1 cellular context compared by ENCODE assay signal in genomic region chr3:150605998-150606641, GRCh38.
TF ChIP-seq lines count a peak whose summit lies in the region.

No MANE protein-coding gene starts in this region.

TF ChIP-seq in K562, 482 proteins besides CTCF, POLR2A, EP300 and RAD21 (continued from another document):
- TF ChIP-seq ZNF592 (IDR thresholded peaks at IDR 0.05) (no peak), SRSF9 (IDR thresholded peaks at IDR 0.05; ENCODE audit: borderline replicate concordance, low read depth, low read length) (no peak), RCOR1 (IDR thresholded peaks at IDR 0.05; ENCODE audit: borderline replicate concordance in 1 of 2, low read depth in 2 of 2, low read length in 2 of 2) (peak in 1 of 2 experiments; percentile 50; a peak in 1 of 4 replicates), HMG20A (CRISPR knock-in tag; conservative IDR thresholded peaks at IDR 0.05) (no peak), STAT5A (IDR thresholded peaks at IDR 0.05; ENCODE audit: borderline replicate concordance, low read length) (no peak), SOX6 (IDR thresholded peaks at IDR 0.05) (0 out of 2 replicates have a peak, but pooled peaks have one; percentile 47), MLLT1 (IDR thresholded peaks at IDR 0.05) (0 out of 4 replicates have a peak, but pooled peaks of 1 of the 2 experiments have one; percentile 61), NCOA1 (IDR thresholded peaks at IDR 0.05; ENCODE audit: low read depth) (no peak), NFE2 (IDR thresholded peaks at IDR 0.05; ENCODE audit: low read depth) (peak; percentile 63), ZNF668 (CRISPR knock-in tag; IDR thresholded peaks at IDR 0.05) (no peak), ZNF699 (CRISPR knock-in tag; IDR thresholded peaks at IDR 0.05; ENCODE audit: insufficient replicate concordance) (no peak), NELFE (IDR thresholded peaks at IDR 0.05; ENCODE audit: insufficient read depth, insufficient read length) (no peak), SMAD4 (CRISPR knock-in tag; conservative IDR thresholded peaks at IDR 0.05) (peak; percentile 13; the same call in 1 of the 2 replicates), TBL1XR1 (IDR thresholded peaks at IDR 0.05; ENCODE audit: low read length in 2 of 2) (peak in 1 of 2 experiments; percentile 60; a peak in 2 of 4 replicates), NR3C1 (CRISPR knock-in tag; IDR thresholded peaks at IDR 0.05) (no peak), MCM5 (IDR thresholded peaks at IDR 0.05; ENCODE audit: low read depth) (no peak), CBX5 (IDR thresholded peaks at IDR 0.05; ENCODE audit: borderline replicate concordance, low read depth) (no peak), AFF1 (IDR thresholded peaks at IDR 0.05; ENCODE audit: low read depth in 1 of 2, partially characterized antibody in 2 of 2) (peak; percentile 29 to 96), SNIP1 (IDR thresholded peaks at IDR 0.05; ENCODE audit: low read depth) (no peak), HLTF (IDR thresholded peaks at IDR 0.05) (no peak; the same call in 1 of the 2 replicates), MEIS2 (IDR thresholded peaks at IDR 0.05; ENCODE audit: partially characterized antibody) (no peak), SP2 (IDR thresholded peaks at IDR 0.05; ENCODE audit: extremely low read depth, low read depth, low read length, poor library complexity, severe bottlenecking) (no peak), ZFP91 (CRISPR knock-in tag; IDR thresholded peaks at IDR 0.05) (no peak), NRF1 (conservative IDR thresholded peaks at IDR 0.05 in 1 of 2, IDR thresholded peaks at IDR 0.05 in 1 of 2) (0 out of 4 replicates have a peak, but pooled peaks of 1 of the 2 experiments have one; percentile 31), TCFL5 (CRISPR knock-in tag; conservative IDR thresholded peaks at IDR 0.05) (no peak), ZKSCAN1 (IDR thresholded peaks at IDR 0.05; ENCODE audit: low read depth, low read length) (no peak), NFE2L1 (tag; IDR thresholded peaks at IDR 0.05; ENCODE audit: borderline replicate concordance, low read depth) (no peak), DACH1 (IDR thresholded peaks at IDR 0.05; ENCODE audit: partially characterized antibody) (no peak), MAFF (IDR thresholded peaks at IDR 0.05; ENCODE audit: low read length) (peak; percentile 43; the same call in 1 of the 2 replicates), NFIX (CRISPR knock-in tag; IDR thresholded peaks at IDR 0.05; ENCODE audit: low read depth) (no peak), NCOA6 (IDR thresholded peaks at IDR 0.05) (no peak), FOXP1 (CRISPR knock-in tag; IDR thresholded peaks at IDR 0.05) (no peak), SMARCC2 (IDR thresholded peaks at IDR 0.05; ENCODE audit: low read depth) (0 out of 2 replicates have a peak, but pooled peaks have one; percentile 26), ZSCAN29 (IDR thresholded peaks at IDR 0.05) (no peak), ZMIZ1 (IDR thresholded peaks at IDR 0.05; ENCODE audit: low read depth in 2 of 2, low read length in 2 of 2) (no peak), PHF8 (IDR thresholded peaks at IDR 0.05; ENCODE audit: borderline replicate concordance, low read length) (no peak), MYC (IDR thresholded peaks at IDR 0.05; ENCODE audit: low read depth, low read length) (0 out of 2 replicates have a peak, but pooled peaks have one; percentile 38), MYC (CRISPR knock-in tag; IDR thresholded peaks at IDR 0.05; ENCODE audit: borderline replicate concordance, low read depth) (no peak), GABPB1 (CRISPR knock-in tag; IDR thresholded peaks at IDR 0.05) (peak; percentile 16; the same call in 1 of the 2 replicates), DPF2 (IDR thresholded peaks at IDR 0.05) (0 out of 2 replicates have a peak, but pooled peaks have one; percentile 54), IFI16 (CRISPR knock-in tag; IDR thresholded peaks at IDR 0.05) (no peak), POLR3A (IDR thresholded peaks at IDR 0.05; ENCODE audit: borderline replicate concordance, extremely low read depth, insufficient read depth, insufficient read length) (no peak), PML (IDR thresholded peaks at IDR 0.05; ENCODE audit: low read length) (peak; percentile 11; the same call in 1 of the 2 replicates)
